Comparison of ENCODE assay signal across 16 cellular contexts in genomic region chr16:53067675-53068074, GRCh38. TPM values are rescaled to one million over a fixed set of nuclear protein-coding genes. Genes with fewer than 3 reads are reported as not detected.
DNase-seq lines count a peak whose midpoint lies in the region; ATAC-seq and TF ChIP-seq lines count a peak whose summit lies in the region.
"Had no signal": no experiment of that assay in that cellular context is flagged by ENCODE, and none has a peak within 500 bp of the region (broad histone marks: within the 10 kb centered on the region; RNA-seq: fewer than 3 reads in every experiment).

No MANE protein-coding gene starts in this region.

- peak overlapping the region; percentile 10 for H3K27ac Mint-ChIP-seq in activated CD8-positive, alpha-beta T cell treated with anti-CD3 and anti-CD28 coated beads, Interleukin-2, amount 10 ng/mL, durations not matched to agents 7 days and 5 days
- H3K27ac Mint-ChIP-seq in activated CD8-positive, alpha-beta T cell treated with anti-CD3 and anti-CD28 coated beads for 36 hours, result no peak overlapping the region
- peak overlapping the region; percentile 74 for H3K27ac Mint-ChIP-seq in CD8-positive, alpha-beta T cell
- H3K27ac Mint-ChIP-seq in T-cell, result peak overlapping the region; percentile 22 to 37
- H3K27ac Mint-ChIP-seq in naive B cell, result peak overlapping the region in 4 of 6 donors; percentile 22 to 93 (median 70)

- no peaks in the 10 kb centered on the region for H3K36me3 ChIP-seq in CD8-positive, alpha-beta T cell (ENCODE audit: insufficient read depth, low read length)

- H3K4me1 ChIP-seq in CD8-positive, alpha-beta T cell (ENCODE audit: insufficient read depth, low read length), result peaks cover 37% of the 10 kb centered on the region

- no peak for TF ChIP-seq CTCF in activated CD8-positive, alpha-beta T cell treated with anti-CD3 and anti-CD28 coated beads for 36 hours (IDR thresholded peaks at IDR 0.05)
- TF ChIP-seq CTCF in CD8-positive, alpha-beta T cell (IDR thresholded peaks at IDR 0.05), result no peak

- H3K9me3 Mint-ChIP-seq in activated CD8-positive, alpha-beta T cell treated with anti-CD3 and anti-CD28 coated beads, Interleukin-2, amount 10 ng/mL, durations not matched to agents 7 days and 5 days (ENCODE audit: insufficient read depth), result no peaks in the 10 kb centered on the region
- no peaks in the 10 kb centered on the region for H3K9me3 Mint-ChIP-seq in activated CD8-positive, alpha-beta T cell treated with anti-CD3 and anti-CD28 coated beads for 36 hours
- no peaks in the 10 kb centered on the region for H3K9me3 Mint-ChIP-seq in CD8-positive, alpha-beta T cell
- no peaks in the 10 kb centered on the region for H3K9me3 Mint-ChIP-seq in T-cell
- no peaks in the 10 kb centered on the region for H3K9me3 Mint-ChIP-seq in naive B cell

- H3K27ac ChIP-seq in CD8-positive, alpha-beta T cell (ENCODE audit: low read depth, low read length), result no peak overlapping the region
- H3K27ac ChIP-seq: 22Rv1 had no signal

- peak; percentile 5 for ATAC-seq in activated CD8-positive, alpha-beta T cell treated with anti-CD3 and anti-CD28 coated beads, Interleukin-2, amount 10 ng/mL, durations not matched to agents 7 days and 5 days
- no peak for ATAC-seq in activated CD8-positive, alpha-beta T cell treated with anti-CD3 and anti-CD28 coated beads for 36 hours
- no peak for ATAC-seq in CD8-positive, alpha-beta T cell
- ATAC-seq in T-cell (replicated peaks in 1 of 4) (no peak), naive B cell (ENCODE audit: low read depth in 2 of 2) (no peak), HG02623 (IDR thresholded peaks at IDR 0.05; ENCODE audit: unreplicated experiment) (no peak), GM18502 (IDR thresholded peaks at IDR 0.05; ENCODE audit: poor library complexity, unreplicated experiment) (no peak)

- no peak overlapping the region for H3K4me3 ChIP-seq in CD8-positive, alpha-beta T cell (ENCODE audit: low read depth, low read length)

- H3K4me1 Mint-ChIP-seq in activated CD8-positive, alpha-beta T cell treated with anti-CD3 and anti-CD28 coated beads, Interleukin-2, amount 10 ng/mL, durations not matched to agents 7 days and 5 days (ENCODE audit: low read depth), result peaks cover 66% of the 10 kb centered on the region
- H3K4me1 Mint-ChIP-seq in activated CD8-positive, alpha-beta T cell treated with anti-CD3 and anti-CD28 coated beads for 36 hours (ENCODE audit: low read depth), result peaks cover 59% of the 10 kb centered on the region
- peaks cover 65% of the 10 kb centered on the region for H3K4me1 Mint-ChIP-seq in CD8-positive, alpha-beta T cell (ENCODE audit: low read depth)
- peaks cover 46 to 55% (median 49%) of the 10 kb centered on the region in 3 donors for H3K4me1 Mint-ChIP-seq in T-cell
- peaks cover 64 to 88% (median 75%) of the 10 kb centered on the region in 3 donors for H3K4me1 Mint-ChIP-seq in naive B cell

- DNase-seq in activated CD8-positive, alpha-beta T cell treated with anti-CD3 and anti-CD28 coated beads, Interleukin-2, amount 10 ng/mL, durations not matched to agents 7 days and 5 days, result no peak
- DNase-seq in activated CD8-positive, alpha-beta T cell treated with anti-CD3 and anti-CD28 coated beads for 36 hours, result no peak
- DNase-seq in CD8-positive, alpha-beta T cell, result no peak
- DNase-seq in T-cell (no peak), naive B cell (no peak)
- DNase-seq in stimulated activated CD4-positive, alpha-beta T cell treated with anti-CD3 and anti-CD28 coated beads, Interleukin-15, amount 100 ng/mL, for 24 hours, result no peak
- DNase-seq: DMS79 treated with DMSO at 0.1 percent for 48 hours, H7, IMR-90, NCI-H1436, NCI-H2029 treated with DMSO at 0.1 percent for 48 hours, NCI-H510A treated with DMSO at 0.1 percent for 48 hours, SHP77 treated with DMSO at 0.1 percent for 48 hours had no signal

- H3K9me3 ChIP-seq in CD8-positive, alpha-beta T cell (ENCODE audit: low read length), result no peaks in the 10 kb centered on the region

- H3K27me3 Mint-ChIP-seq in activated CD8-positive, alpha-beta T cell treated with anti-CD3 and anti-CD28 coated beads, Interleukin-2, amount 10 ng/mL, durations not matched to agents 7 days and 5 days (ENCODE audit: low read depth), result no peaks in the 10 kb centered on the region
- H3K27me3 Mint-ChIP-seq in activated CD8-positive, alpha-beta T cell treated with anti-CD3 and anti-CD28 coated beads for 36 hours, result no peaks in the 10 kb centered on the region
- H3K27me3 Mint-ChIP-seq in CD8-positive, alpha-beta T cell (ENCODE audit: low read depth), result no peaks in the 10 kb centered on the region
- no peaks in the 10 kb centered on the region for H3K27me3 Mint-ChIP-seq in T-cell
- H3K27me3 Mint-ChIP-seq in naive B cell, result no peaks in the 10 kb centered on the region

- H3K36me3 Mint-ChIP-seq in activated CD8-positive, alpha-beta T cell treated with anti-CD3 and anti-CD28 coated beads, Interleukin-2, amount 10 ng/mL, durations not matched to agents 7 days and 5 days (ENCODE audit: low read depth), result peaks cover 27% of the 10 kb centered on the region
- H3K36me3 Mint-ChIP-seq in activated CD8-positive, alpha-beta T cell treated with anti-CD3 and anti-CD28 coated beads for 36 hours (ENCODE audit: low read depth), result peaks cover 8% of the 10 kb centered on the region
- H3K36me3 Mint-ChIP-seq in CD8-positive, alpha-beta T cell, result no peaks in the 10 kb centered on the region
- H3K36me3 Mint-ChIP-seq in T-cell (no peaks in the 10 kb centered on the region), naive B cell (no peaks in the 10 kb centered on the region)

- POLR2A ChIA-PET in activated CD8-positive, alpha-beta T cell treated with anti-CD3 and anti-CD28 coated beads, Interleukin-2, amount 10 ng/mL, durations not matched to agents 7 days and 5 days (lab: Charles Lee), result interaction anchor here (1.0 kb wide), 1 partner anchor 31 kb away, joined by 3 read pairs; no protein-coding TSS in a partner anchor
- POLR2A ChIA-PET in activated CD8-positive, alpha-beta T cell treated with anti-CD3 and anti-CD28 coated beads for 36 hours (lab: Charles Lee), result interaction anchor here (1.7 kb wide), 1 partner anchor 13 kb away, joined by 4 read pairs; the partner anchor contains the start of gene CHD9
- POLR2A ChIA-PET in CD8-positive, alpha-beta T cell (lab: Charles Lee), result interaction anchor here (0.8 to 1.0 kb wide), 2 partner anchors 13 to 25 kb away, joined by 3 to 4 read pairs; partner anchors contain the start of gene CHD9
- POLR2A ChIA-PET in T-cell (lab: Charles Lee), result no interaction called here

- intact Hi-C loops in activated CD8-positive, alpha-beta T cell treated with anti-CD3 and anti-CD28 coated beads for 36 hours (cut with micrococcal nuclease), result no loop called here
- intact Hi-C loops in CD8-positive, alpha-beta T cell (cut with DNase I, micrococcal nuclease), result loop anchor here in 1 of 2 experiments (5.0 kb wide), 1 partner anchor 35 kb away; no protein-coding TSS in a partner anchor

- no peaks in the 10 kb centered on the region for H3K27me3 ChIP-seq in CD8-positive, alpha-beta T cell (ENCODE audit: insufficient read depth, low read length)

- peak overlapping the region; percentile 29 for H3K4me3 Mint-ChIP-seq in activated CD8-positive, alpha-beta T cell treated with anti-CD3 and anti-CD28 coated beads, Interleukin-2, amount 10 ng/mL, durations not matched to agents 7 days and 5 days
- H3K4me3 Mint-ChIP-seq in activated CD8-positive, alpha-beta T cell treated with anti-CD3 and anti-CD28 coated beads for 36 hours, result no peak overlapping the region
- H3K4me3 Mint-ChIP-seq in CD8-positive, alpha-beta T cell, result peak overlapping the region; percentile 30
- H3K4me3 Mint-ChIP-seq in T-cell (peak overlapping the region in 1 of 3 donors; percentile 6), naive B cell (peak overlapping the region in 2 of 8 donors; percentile 12 to 59)

- CTCF ChIA-PET in activated CD8-positive, alpha-beta T cell treated with anti-CD3 and anti-CD28 coated beads, Interleukin-2, amount 10 ng/mL, durations not matched to agents 7 days and 5 days (lab: Charles Lee), result interaction anchor here (1.3 to 2.5 kb wide), 3 partner anchors 13 to 98 kb away, joined by 3 to 22 read pairs (median 3); partner anchors contain the start of gene CHD9
- CTCF ChIA-PET in activated CD8-positive, alpha-beta T cell treated with anti-CD3 and anti-CD28 coated beads for 36 hours (lab: Charles Lee), result interaction anchor here (1.3 to 2.6 kb wide), 2 partner anchors 13 to 18 kb away, joined by 3 to 11 read pairs; partner anchors contain the start of gene CHD9
- CTCF ChIA-PET in CD8-positive, alpha-beta T cell (lab: Charles Lee), result interaction anchor here (1.2 to 5.6 kb wide), 2 partner anchors 13 to 31 kb away, joined by 4 to 31 read pairs; partner anchors contain the start of genes CHD9 and CHD9NB
- CTCF ChIA-PET in T-cell (lab: Charles Lee), result interaction anchor here in 1 of 2 donors (0.8 kb wide), 1 partner anchor 216 kb away, joined by 3 read pairs; no protein-coding TSS in a partner anchor

RNA-seq across cellular contexts. Expression of gene CHD9, which starts 12.9 kb away (rescaled TPM):
- 10 to 100 TPM; 23.5 to 32.1 TPM for total RNA-seq in activated CD8-positive, alpha-beta T cell treated with anti-CD3 and anti-CD28 coated beads, Interleukin-2, amount 10 ng/mL, durations not matched to agents 7 days and 5 days
- 10 to 100 TPM; 13.8 to 16.3 TPM for total RNA-seq in activated CD8-positive, alpha-beta T cell treated with anti-CD3 and anti-CD28 coated beads for 36 hours
- total RNA-seq in CD8-positive, alpha-beta T cell, result 10 to 100 TPM; 23.2 to 23.5 TPM
- 10 to 100 TPM; 33.0 to 39.3 (median 33.8) TPM for total RNA-seq in T-cell
- 100 to 1,000 TPM; 102 to 181 (median 115) TPM for polyA plus RNA-seq in naive B cell (ENCODE audit: low read depth in 6 of 6)

RNA-seq across cellular contexts. Expression of gene CHD9NB, which starts 15.0 kb away (rescaled TPM):
- under 1 TPM; 0.23 to 0.26 TPM for total RNA-seq in activated CD8-positive, alpha-beta T cell treated with anti-CD3 and anti-CD28 coated beads, Interleukin-2, amount 10 ng/mL, durations not matched to agents 7 days and 5 days
- under 1 TPM in 1 of 2 experiments, not detected in 1; 0.16 TPM for total RNA-seq in activated CD8-positive, alpha-beta T cell treated with anti-CD3 and anti-CD28 coated beads for 36 hours
- not detected for total RNA-seq in CD8-positive, alpha-beta T cell
- total RNA-seq in T-cell, result not detected
- under 1 TPM in 1 of 6 donors, not detected in 5; 0.16 TPM for polyA plus RNA-seq in naive B cell (ENCODE audit: low read depth in 6 of 6)

Comparison
In these comparisons a context has a peak if more than half of its experiments do, and no peak if none do; other contexts are left out.
1. POLR2A ChIA-PET loops: an anchor here in activated CD8-positive, alpha-beta T cell treated with anti-CD3 and anti-CD28 coated beads, Interleukin-2, amount 10 ng/mL, durations not matched to agents 7 days and 5 days (1.0 kb wide), activated CD8-positive, alpha-beta T cell treated with anti-CD3 and anti-CD28 coated beads for 36 hours (1.7 kb wide) and CD8-positive, alpha-beta T cell (0.8 to 1.0 kb wide); none called in T-cell.